Comparison of ENCODE assay signal across 9 cellular contexts in the genomic region with DNA sequence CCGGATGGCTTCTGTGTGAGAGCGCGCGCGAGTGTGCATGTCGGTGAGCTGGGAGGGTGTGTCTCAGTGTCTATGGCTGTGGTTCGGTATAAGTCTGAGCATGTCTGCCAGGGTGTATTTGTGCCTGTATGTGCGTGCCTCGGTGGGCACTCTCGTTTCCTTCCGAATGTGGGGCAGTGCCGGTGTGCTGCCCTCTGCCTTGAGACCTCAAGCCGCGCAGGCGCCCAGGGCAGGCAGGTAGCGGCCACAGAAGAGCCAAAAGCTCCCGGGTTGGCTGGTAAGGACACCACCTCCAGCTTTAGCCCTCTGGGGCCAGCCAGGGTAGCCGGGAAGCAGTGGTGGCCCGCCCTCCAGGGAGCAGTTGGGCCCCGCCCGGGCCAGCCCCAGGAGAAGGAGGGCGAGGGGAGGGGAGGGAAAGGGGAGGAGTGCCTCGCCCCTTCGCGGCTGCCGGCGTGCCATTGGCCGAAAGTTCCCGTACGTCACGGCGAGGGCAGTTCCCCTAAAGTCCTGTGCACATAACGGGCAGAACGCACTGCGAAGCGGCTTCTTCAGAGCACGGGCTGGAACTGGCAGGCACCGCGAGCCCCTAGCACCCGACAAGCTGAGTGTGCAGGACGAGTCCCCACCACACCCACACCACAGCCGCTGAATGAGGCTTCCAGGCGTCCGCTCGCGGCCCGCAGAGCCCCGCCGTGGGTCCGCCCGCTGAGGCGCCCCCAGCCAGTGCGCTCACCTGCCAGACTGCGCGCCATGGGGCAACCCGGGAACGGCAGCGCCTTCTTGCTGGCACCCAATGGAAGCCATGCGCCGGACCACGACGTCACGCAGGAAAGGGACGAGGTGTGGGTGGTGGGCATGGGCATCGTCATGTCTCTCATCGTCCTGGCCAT. TPM values are rescaled to one million over a fixed set of nuclear protein-coding genes. Genes with fewer than 3 reads are reported as not detected.
A peak's percentile ranks its signal among the peaks of the same experiment; 100 is the strongest.
DNase-seq lines count a peak whose midpoint lies in the region; ATAC-seq, FAIRE-seq and TF ChIP-seq lines count a peak whose summit lies in the region.
"Had no signal": no experiment of that assay in that cellular context is flagged by ENCODE, and none has a peak within 500 bp of the region (broad histone marks: within the 10 kb centered on the region; RNA-seq: fewer than 3 reads in every experiment).

A gene (plus strand): TSS at position 530 of the 890 bp plus-strand sequence. CDS start 221 bp downstream, at position 751.

- H3K36me3 ChIP-seq in HepG2 (replicated peaks in 1 of 2; ENCODE audit: control insufficient read depth in 1 of 2, insufficient read depth in 2 of 2, low read length in 2 of 2), result no peaks in the 10 kb centered on the region

- ATAC-seq in HG03060 (IDR thresholded peaks at IDR 0.05; ENCODE audit: low read depth, unreplicated experiment) (peak; percentile 92), HepG2 (peak; percentile 97)

- CTCF ChIA-PET in HepG2 (lab: Yijun Ruan, JAX; ENCODE audit: low intra/inter-chr PET ratio, low total read pairs), result no interaction called here

- H3K9me3 Mint-ChIP-seq in dendritic cell treated with granulocyte-macrophage colony-stimulating factor and Interleukin-4, amounts not matched to agents 40 ng/mL and 50 ng/mL, for 4 days, result no peaks in the 10 kb centered on the region

- no peaks in the 10 kb centered on the region for H3K36me3 Mint-ChIP-seq in dendritic cell treated with granulocyte-macrophage colony-stimulating factor and Interleukin-4, amounts not matched to agents 40 ng/mL and 50 ng/mL, for 4 days (ENCODE audit: low read depth)

- in situ Hi-C loops in HepG2 (cut with HindIII; ENCODE audit: extremely low pct_ligation_motif_present, low pct_unique_long_range_greater_than_20kb), result loop anchor here (10.0 kb wide), 1 partner anchor 208 kb away; no protein-coding TSS in a partner anchor

- FAIRE-seq in HepG2 (lab: Jason Lieb, UNC), result no peak
- FAIRE-seq: A204.1 had no signal

- peak within 1 kb of the TSS; percentile 76 for H3K4me2 ChIP-seq in HepG2 (ENCODE audit: low read depth, low read length)

- TF ChIP-seq RAD21 in HepG2 (CRISPR knock-in tag; IDR thresholded peaks at IDR 0.05), result no peak

- H3K9ac ChIP-seq in HepG2 (ENCODE audit: insufficient read depth, low read depth, low read length), result no peak within 1 kb of the TSS

- H3K4me1 Mint-ChIP-seq in dendritic cell treated with granulocyte-macrophage colony-stimulating factor and Interleukin-4, amounts not matched to agents 40 ng/mL and 50 ng/mL, for 4 days (ENCODE audit: low read depth), result peaks cover 74% of the 10 kb centered on the region

- BruUV-seq in HepG2 (replicated peaks; lab: Mats Ljungman, UMichigan), result no TSS peak

- H2AFZ ChIP-seq in HepG2 (ENCODE audit: low read length), result no peak within 1 kb of the TSS

- peaks cover 8% of the 10 kb centered on the region for H3K4me1 ChIP-seq in HepG2 (ENCODE audit: insufficient read depth, low read length)

- no peak for TF ChIP-seq POLR2A in HepG2 (IDR thresholded peaks at IDR 0.05; ENCODE audit: insufficient read depth in 1 of 2, low read depth in 2 of 2, low read length in 2 of 2)

- POLR2A ChIA-PET in HepG2 (lab: Yijun Ruan, JAX), result no interaction called here

- no peak for TF ChIP-seq CTCF in HepG2 (CRISPR knock-in tag; IDR thresholded peaks at IDR 0.05)

- 5% methylated on average over 14 of the region's 66 CpGs for WGBS in HepG2 (ENCODE audit: low lambda C conversion rate)

- DNase-seq in NCI-H2171 treated with DMSO at 0.1 percent for 48 hours (lab: John Stamatoyannopoulos, UW), result peak; percentile 10
- no peak for DNase-seq in NCI-H2171 (lab: John Stamatoyannopoulos, UW)
- peak; percentile 91 for DNase-seq in NCI-H226
- peak; percentile 57 to 78 for DNase-seq in activated CD4-positive, alpha-beta T cell treated with anti-CD3 and anti-CD28 coated beads, Interleukin-2, amount 50 U/mL, for 24 hours (ENCODE audit: low read depth in 1 of 2, low spot score in 1 of 2)
- DNase-seq in HepG2 (ENCODE audit: low spot score), result peak; percentile 55
- DNase-seq in stimulated activated CD4-positive, alpha-beta T cell treated with anti-CD3 and anti-CD28 coated beads, Interleukin-2, amount 100 ng/mL, for 48 hours, result peak; percentile 72 to 73

- no peaks in the 10 kb centered on the region for H4K20me1 ChIP-seq in HepG2 (ENCODE audit: insufficient read depth, low read length)

- peak within 1 kb of the TSS; percentile 37 to 63 (median 54); a peak in 5 of 6 replicates for H3K4me3 ChIP-seq in HepG2 (replicated peaks in 1 of 3; ENCODE audit: insufficient read depth in 1 of 3, low read depth in 2 of 3, low read length in 3 of 3)

- peaks cover 2 to 7% of the 10 kb centered on the region in 2 experiments; a peak in 4 of 5 replicates for H3K27me3 ChIP-seq in HepG2 (ENCODE audit: control insufficient read depth in 1 of 2, insufficient read depth in 2 of 2, low read length in 2 of 2)

- H3K27me3 Mint-ChIP-seq in dendritic cell treated with granulocyte-macrophage colony-stimulating factor and Interleukin-4, amounts not matched to agents 40 ng/mL and 50 ng/mL, for 4 days, result no peaks in the 10 kb centered on the region

- H3K9me3 ChIP-seq in HepG2 (ENCODE audit: low read length), result no peaks in the 10 kb centered on the region

- no peak for TF ChIP-seq EP300 in HepG2 (IDR thresholded peaks at IDR 0.05; ENCODE audit: low read depth in 2 of 2, low read length in 2 of 2)
- TF ChIP-seq EP300 in HepG2 (CRISPR knock-in tag; IDR thresholded peaks at IDR 0.05; ENCODE audit: borderline replicate concordance), result no peak

- no peak within 1 kb of the TSS for H3K27ac ChIP-seq in HepG2 (ENCODE audit: extremely low read length, insufficient read depth, low read length)

- intact Hi-C loops in dendritic cell treated with granulocyte-macrophage colony-stimulating factor and Interleukin-4, amounts not matched to agents 40 ng/mL and 50 ng/mL, for 4 days (cut with micrococcal nuclease), result loop anchor here (2.0 to 5.0 kb wide), 2 partner anchors 18 to 136 kb away; no protein-coding TSS in a partner anchor
- intact Hi-C loops in HepG2 (cut with micrococcal nuclease; ENCODE audit: unreplicated experiment), result loop anchor here (10.0 kb wide), 1 partner anchor 438 kb away; no protein-coding TSS in a partner anchor

- H3K27ac Mint-ChIP-seq in dendritic cell treated with granulocyte-macrophage colony-stimulating factor and Interleukin-4, amounts not matched to agents 40 ng/mL and 50 ng/mL, for 4 days, result peak within 1 kb of the TSS; percentile 90

- peak within 1 kb of the TSS; percentile 85 for H3K4me3 Mint-ChIP-seq in dendritic cell treated with granulocyte-macrophage colony-stimulating factor and Interleukin-4, amounts not matched to agents 40 ng/mL and 50 ng/mL, for 4 days

- H3K79me2 ChIP-seq in HepG2 (ENCODE audit: insufficient read depth, low read length), result no peaks in the 10 kb centered on the region

TF ChIP-seq in HepG2, 621 proteins besides CTCF, POLR2A, EP300 and RAD21 (continues in another document):
- TF ChIP-seq NFATC3 (CRISPR knock-in tag; IDR thresholded peaks at IDR 0.05) (peak; percentile 75; the same call in 1 of the 2 replicates), NFKB2 (CRISPR knock-in tag; IDR thresholded peaks at IDR 0.05; ENCODE audit: borderline replicate concordance) (0 out of 2 replicates have a peak, but pooled peaks have one; percentile 25)
- TF ChIP-seq, protein P1, sequence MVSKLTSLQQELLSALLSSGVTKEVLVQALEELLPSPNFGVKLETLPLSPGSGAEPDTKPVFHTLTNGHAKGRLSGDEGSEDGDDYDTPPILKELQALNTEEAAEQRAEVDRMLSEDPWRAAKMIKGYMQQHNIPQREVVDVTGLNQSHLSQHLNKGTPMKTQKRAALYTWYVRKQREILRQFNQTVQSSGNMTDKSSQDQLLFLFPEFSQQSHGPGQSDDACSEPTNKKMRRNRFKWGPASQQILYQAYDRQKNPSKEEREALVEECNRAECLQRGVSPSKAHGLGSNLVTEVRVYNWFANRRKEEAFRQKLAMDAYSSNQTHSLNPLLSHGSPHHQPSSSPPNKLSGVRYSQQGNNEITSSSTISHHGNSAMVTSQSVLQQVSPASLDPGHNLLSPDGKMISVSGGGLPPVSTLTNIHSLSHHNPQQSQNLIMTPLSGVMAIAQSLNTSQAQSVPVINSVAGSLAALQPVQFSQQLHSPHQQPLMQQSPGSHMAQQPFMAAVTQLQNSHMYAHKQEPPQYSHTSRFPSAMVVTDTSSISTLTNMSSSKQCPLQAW (CRISPR knock-in tag; IDR thresholded peaks at IDR 0.05), result 0 out of 2 replicates have a peak, but pooled peaks have one; percentile 39

RNA-seq across cellular contexts. Expression of the gene that starts here (rescaled TPM):
- not detected in 2 replicates for total RNA-seq in HepG2 (2016; rRNA removed; fragmentation: Illumina TruSeq; extraction: Trizol)
- total RNA-seq in HepG2 (2016; cell fraction: cytosol; rRNA removed; fragmentation: Illumina TruSeq; extraction: Trizol; ENCODE audit: low read depth), result not detected in 2 replicates
- total RNA-seq in HepG2 (2016; cell fraction: insoluble cytoplasmic fraction; rRNA removed; fragmentation: Illumina TruSeq; extraction: Trizol), result not detected in 2 replicates
- total RNA-seq in HepG2 (2016; cell fraction: membrane; rRNA removed; fragmentation: Illumina TruSeq; extraction: Trizol), result not detected in 2 replicates
- not detected in 2 replicates for total RNA-seq in HepG2 (2016; cell fraction: nucleus; rRNA removed; fragmentation: Illumina TruSeq; extraction: Trizol)
- 0.01 TPM in 1 of 2 replicates, not detected in the other for polyA plus RNA-seq in HepG2 (2011; rRNA removed)
- polyA plus RNA-seq in HepG2 (2011; cell fraction: cytosol; rRNA removed), result not detected in 2 replicates
- polyA plus RNA-seq in HepG2 (2011; cell fraction: nucleus; rRNA removed), result not detected in 2 replicates
- not detected in 2 replicates for polyA plus RNA-seq in HepG2 (2012)
- not detected in 2 replicates for polyA plus RNA-seq in HepG2 (2016; cell fraction: cytosol; fragmentation: Illumina TruSeq; extraction: Trizol; ENCODE audit: low read depth)
- polyA plus RNA-seq in HepG2 (2016; cell fraction: insoluble cytoplasmic fraction; fragmentation: Illumina TruSeq; extraction: Trizol; ENCODE audit: low read depth), result not detected in 2 replicates
- not detected in 2 replicates for polyA plus RNA-seq in HepG2 (2016; cell fraction: membrane; fragmentation: Illumina TruSeq; extraction: Trizol; ENCODE audit: low read depth)
- polyA plus RNA-seq in HepG2 (2016; cell fraction: nucleus; fragmentation: Illumina TruSeq; extraction: Trizol; ENCODE audit: insufficient read depth, low read depth), result not detected in 2 replicates
- 0.06 and 2.5 TPM in 2 replicates for polyA minus RNA-seq in HepG2 (2011; rRNA and poly(A)+ RNA removed; ENCODE audit: low replicate concordance)
- polyA minus RNA-seq in HepG2 (2011; cell fraction: cytosol; rRNA and poly(A)+ RNA removed), result not detected in 2 replicates
- polyA minus RNA-seq in HepG2 (2011; cell fraction: nucleus; rRNA and poly(A)+ RNA removed), result not detected in 2 replicates
